ENCODE assay signal across 17 cellular contexts in genomic region chr19:1447944-1448343, GRCh38. TPM values are rescaled to one million over a fixed set of nuclear protein-coding genes. Genes with fewer than 3 reads are reported as not detected.
DNase-seq lines count a peak whose midpoint lies in the region; ATAC-seq and TF ChIP-seq lines count a peak whose summit lies in the region.
"Had no signal": no experiment of that assay in that cellular context is flagged by ENCODE, and none has a peak within 500 bp of the region (broad histone marks: within the 10 kb centered on the region; RNA-seq: fewer than 3 reads in every experiment).

No MANE protein-coding gene starts in this region.

- no peak overlapping the region for H3K9ac ChIP-seq in neural progenitor cell

- CTCF ChIA-PET in Caco-2 (lab: Charles Lee) = no interaction called here

- TF ChIP-seq POLR2A in breast epithelium (IDR thresholded peaks at IDR 0.05) = no peak

- POLR2A ChIA-PET in Caco-2 (lab: Charles Lee) = no interaction called here

- no peaks in the 10 kb centered on the region for H3K36me3 ChIP-seq in CD4-positive, CD25-positive, alpha-beta regulatory T cell (ENCODE audit: control insufficient read depth, insufficient read depth, low read length)
- H3K36me3 ChIP-seq in Caco-2 (ENCODE audit: control insufficient read depth, insufficient read depth, low read length) (no peaks in the 10 kb centered on the region), neural progenitor cell (no peaks in the 10 kb centered on the region), breast epithelium (no peaks in the 10 kb centered on the region)
- H3K36me3 ChIP-seq: BE2C had no signal

- peaks cover 45% of the 10 kb centered on the region for H3K27me3 Mint-ChIP-seq in CD4-positive, CD25-positive, alpha-beta regulatory T cell
- peaks cover 4% of the 10 kb centered on the region for H3K27me3 Mint-ChIP-seq in Caco-2 (ENCODE audit: insufficient read depth, unreplicated experiment)
- peaks cover 56% of the 10 kb centered on the region for H3K27me3 Mint-ChIP-seq in central memory CD8-positive, alpha-beta T cell
- peaks cover 22% of the 10 kb centered on the region for H3K27me3 Mint-ChIP-seq in neural progenitor cell (ENCODE audit: insufficient read depth, low read depth)

- no peak for TF ChIP-seq CTCF in Caco-2 (IDR thresholded peaks at IDR 0.05; ENCODE audit: insufficient read depth in 1 of 2, low read depth in 1 of 2, low read length in 1 of 2, severe bottlenecking in 1 of 2, unreplicated experiment in 1 of 2)
- no peak for TF ChIP-seq CTCF in neural progenitor cell (IDR thresholded peaks at IDR 0.05)
- no peak for TF ChIP-seq CTCF in breast epithelium (IDR thresholded peaks at IDR 0.05)

- ATAC-seq in CD4-positive, CD25-positive, alpha-beta regulatory T cell (ENCODE audit: low read depth in 2 of 2) = no peak
- no peak for ATAC-seq in central memory CD8-positive, alpha-beta T cell (replicated peaks; ENCODE audit: extremely low read depth, poor library complexity, severe bottlenecking)
- ATAC-seq in HG02678 (IDR thresholded peaks at IDR 0.05; ENCODE audit: unreplicated experiment) = no peak
- ATAC-seq: CD8-positive, alpha-beta T cell had no signal

- H3K4me3 ChIP-seq in CD4-positive, CD25-positive, alpha-beta regulatory T cell (ENCODE audit: low read depth, low read length) = no peak overlapping the region
- H3K4me3 ChIP-seq in Caco-2 (ENCODE audit: low read depth, low read length) (no peak overlapping the region), neural progenitor cell (no peak overlapping the region), breast epithelium (no peak overlapping the region)

- H3K27ac ChIP-seq in CD4-positive, CD25-positive, alpha-beta regulatory T cell (ENCODE audit: insufficient read depth, low read length, poor library complexity, severe bottlenecking) = no peak overlapping the region
- H3K27ac ChIP-seq in neural progenitor cell (no peak overlapping the region), breast epithelium (no peak overlapping the region)

- peaks cover 38% of the 10 kb centered on the region for H3K4me1 ChIP-seq in CD4-positive, CD25-positive, alpha-beta regulatory T cell (ENCODE audit: control insufficient read depth, insufficient read depth, low read length, poor library complexity, severe bottlenecking)
- H3K4me1 ChIP-seq in Caco-2 = peaks cover 15% of the 10 kb centered on the region
- H3K4me1 ChIP-seq in neural progenitor cell = peaks cover 26% of the 10 kb centered on the region
- peaks cover 6 to 8% of the 10 kb centered on the region in 2 donors for H3K4me1 ChIP-seq in breast epithelium

- no peaks in the 10 kb centered on the region for H3K79me2 ChIP-seq in neural progenitor cell (ENCODE audit: low read depth)

- H3K27me3 ChIP-seq in CD4-positive, CD25-positive, alpha-beta regulatory T cell (ENCODE audit: control insufficient read depth, insufficient read depth, low read length) = peaks cover 14% of the 10 kb centered on the region
- H3K27me3 ChIP-seq in Caco-2 (replicated peaks; ENCODE audit: control insufficient read depth, insufficient read depth, low read length) (no peaks in the 10 kb centered on the region), neural progenitor cell (peaks cover 87% of the 10 kb centered on the region), breast epithelium (peaks cover 45 to 73% of the 10 kb centered on the region in 2 donors)

- no peaks in the 10 kb centered on the region for H3K9me3 ChIP-seq in CD4-positive, CD25-positive, alpha-beta regulatory T cell (ENCODE audit: control insufficient read depth in 2 of 2, low read length in 2 of 2)
- H3K9me3 ChIP-seq in Caco-2 = no peaks in the 10 kb centered on the region
- no peaks in the 10 kb centered on the region for H3K9me3 ChIP-seq in neural progenitor cell (ENCODE audit: low read depth)
- H3K9me3 ChIP-seq in breast epithelium = no peaks in the 10 kb centered on the region
- H3K9me3 ChIP-seq: BE2C had no signal

- peak overlapping the region; percentile 26 to 57 (median 55) for H3K4me3 Mint-ChIP-seq in CD4-positive, CD25-positive, alpha-beta regulatory T cell
- H3K4me3 Mint-ChIP-seq in Caco-2 (ENCODE audit: unreplicated experiment) = peak overlapping the region; percentile 54
- peak overlapping the region; percentile 43 for H3K4me3 Mint-ChIP-seq in central memory CD8-positive, alpha-beta T cell
- peak overlapping the region; percentile 68 for H3K4me3 Mint-ChIP-seq in neural progenitor cell
- H3K4me3 Mint-ChIP-seq: CD8-positive, alpha-beta T cell had no signal

- H3K4me1 Mint-ChIP-seq in CD4-positive, CD25-positive, alpha-beta regulatory T cell = peaks cover 0 to 40% (median 9%) of the 10 kb centered on the region in 4 donors
- H3K4me1 Mint-ChIP-seq in Caco-2 (ENCODE audit: low read depth, unreplicated experiment) (no peaks in the 10 kb centered on the region), neural progenitor cell (peaks cover 48% of the 10 kb centered on the region)
- H3K4me1 Mint-ChIP-seq in central memory CD8-positive, alpha-beta T cell = peaks cover 23% of the 10 kb centered on the region

- peaks cover 67% of the 10 kb centered on the region for H4K20me1 ChIP-seq in neural progenitor cell (ENCODE audit: low read depth)

- H2AFZ ChIP-seq in neural progenitor cell (replicated peaks) = no peak overlapping the region

- H3K9me3 Mint-ChIP-seq in CD4-positive, CD25-positive, alpha-beta regulatory T cell = peaks cover 0 to 4% (median 0%) of the 10 kb centered on the region in 7 donors
- H3K9me3 Mint-ChIP-seq in Caco-2 (ENCODE audit: unreplicated experiment) (no peaks in the 10 kb centered on the region), neural progenitor cell (no peaks in the 10 kb centered on the region)
- H3K9me3 Mint-ChIP-seq in central memory CD8-positive, alpha-beta T cell = no peaks in the 10 kb centered on the region
- H3K9me3 Mint-ChIP-seq: CD8-positive, alpha-beta T cell; H9 had no signal

- no peaks in the 10 kb centered on the region for H3K36me3 Mint-ChIP-seq in CD4-positive, CD25-positive, alpha-beta regulatory T cell
- H3K36me3 Mint-ChIP-seq in Caco-2 (ENCODE audit: insufficient read depth, unreplicated experiment) (peaks cover 35% of the 10 kb centered on the region), neural progenitor cell (peaks cover 4% of the 10 kb centered on the region)
- H3K36me3 Mint-ChIP-seq in central memory CD8-positive, alpha-beta T cell (ENCODE audit: insufficient read depth) = peaks cover 22% of the 10 kb centered on the region
- H3K36me3 Mint-ChIP-seq: CD8-positive, alpha-beta T cell had no signal

- intact Hi-C loops in Caco-2 (cut with micrococcal nuclease; ENCODE audit: unreplicated experiment) (no loop called here), breast epithelium (cut with DNase I; ENCODE audit: low total_unique reads) (loop anchor here (10.0 kb wide), 1 partner anchor 173 kb away; the partner anchor contains the start of gene FAM174C)

- peaks cover 73% of the 10 kb centered on the region for H3F3A ChIP-seq in neural progenitor cell (ENCODE audit: low read depth)

- in situ Hi-C loops in KBM-7 (cut with MboI; ENCODE audit: low pct_unique_long_range_greater_than_20kb, low sequenced_read_pairs) = no loop called here

- no peak overlapping the region for H3K4me2 ChIP-seq in neural progenitor cell

- no TSS peak for BruUV-seq in Caco-2 (replicated peaks; lab: Mats Ljungman, UMichigan)

- H3K27ac Mint-ChIP-seq in CD4-positive, CD25-positive, alpha-beta regulatory T cell = peak overlapping the region in 1 of 3 donors; percentile 69
- H3K27ac Mint-ChIP-seq in Caco-2 (ENCODE audit: unreplicated experiment) (no peak overlapping the region), neural progenitor cell (no peak overlapping the region)
- H3K27ac Mint-ChIP-seq in central memory CD8-positive, alpha-beta T cell (ENCODE audit: low read depth) = no peak overlapping the region
- H3K27ac Mint-ChIP-seq: CD8-positive, alpha-beta T cell; H9 had no signal

- no peak for DNase-seq in CD4-positive, CD25-positive, alpha-beta regulatory T cell
- DNase-seq in Caco-2 (no peak), neural progenitor cell (ENCODE audit: low spot score) (no peak), KBM-7 (no peak), breast epithelium (ENCODE audit: low spot score in 2 of 2) (no peak)
- DNase-seq in central memory CD8-positive, alpha-beta T cell (ENCODE audit: low spot score in 2 of 2) = no peak
- DNase-seq: BE2C; CD8-positive, alpha-beta T cell; H9; KG1; NCI-H1417 treated with DMSO at 0.1 percent for 48 hours; NCI-H2029 treated with DMSO at 0.1 percent for 48 hours; NCI-H2171 treated with DMSO at 0.1 percent for 48 hours; NCI-H748 treated with DMSO at 0.1 percent for 48 hours; SHP77 treated with DMSO at 0.1 percent for 48 hours had no signal

RNA-seq across cellular contexts. Expression of gene APC2, which starts 2.0 kb away (rescaled TPM):
- 0.25 TPM for total RNA-seq in CD4-positive, CD25-positive, alpha-beta regulatory T cell
- polyA plus RNA-seq in CD4-positive, CD25-positive, alpha-beta regulatory T cell = under 1 TPM in 2 of 4 donors, not detected in 2; 0.06 to 0.07 TPM
- total RNA-seq in Caco-2 (2022) = 9.5 and 11.3 TPM in 2 replicates
- total RNA-seq in neural progenitor cell (ENCODE audit: low replicate concordance) = 1.3 and 12.2 TPM in 2 replicates
- under 1 TPM; under 0.01 to 0.29 (median 0.16) TPM for total RNA-seq in breast epithelium
- total RNA-seq: RPMI7951 had no signal

RNA-seq across cellular contexts. Expression of gene RPS15, which starts 9.7 kb away (rescaled TPM):
- 1,352 TPM for total RNA-seq in CD4-positive, CD25-positive, alpha-beta regulatory T cell
- 1,000 to 10,000 TPM; 2,869 to 3,453 (median 3,084) TPM for polyA plus RNA-seq in CD4-positive, CD25-positive, alpha-beta regulatory T cell
- total RNA-seq in Caco-2 (2022) (1,192 and 1,341 TPM in 2 replicates), neural progenitor cell (ENCODE audit: low replicate concordance) (1,918 and 2,648 TPM in 2 replicates), breast epithelium (1,000 to 10,000 TPM; 2,978 to 3,238 (median 2,982) TPM)

RNA-seq across cellular contexts. Expression of gene C19orf25, which starts 31.1 kb away (rescaled TPM):
- total RNA-seq in CD4-positive, CD25-positive, alpha-beta regulatory T cell = 33.4 TPM
- 10 to 100 TPM; 42.2 to 64.0 (median 54.0) TPM for polyA plus RNA-seq in CD4-positive, CD25-positive, alpha-beta regulatory T cell
- 41.9 and 45.4 TPM in 2 replicates for total RNA-seq in Caco-2 (2022)
- total RNA-seq in neural progenitor cell (ENCODE audit: low replicate concordance) = 14.4 and 40.4 TPM in 2 replicates
- 10 to 100 TPM; 27.7 to 32.8 (median 28.7) TPM for total RNA-seq in breast epithelium

RNA-seq across cellular contexts. Expression of gene DAZAP1, which starts 40.6 kb away (rescaled TPM):
- total RNA-seq in CD4-positive, CD25-positive, alpha-beta regulatory T cell = 153 TPM
- polyA plus RNA-seq in CD4-positive, CD25-positive, alpha-beta regulatory T cell = 1 to 10 TPM; 2.4 to 5.3 (median 4.2) TPM
- total RNA-seq in Caco-2 (2022) = 165 and 180 TPM in 2 replicates
- total RNA-seq in neural progenitor cell (ENCODE audit: low replicate concordance) = 107 and 121 TPM in 2 replicates
- 10 to 100 TPM; 35.8 to 50.9 (median 48.8) TPM for total RNA-seq in breast epithelium

RNA-seq across cellular contexts. Expression of gene PCSK4, which starts 42.2 kb away (rescaled TPM):
- 1.3 TPM for total RNA-seq in CD4-positive, CD25-positive, alpha-beta regulatory T cell
- polyA plus RNA-seq in CD4-positive, CD25-positive, alpha-beta regulatory T cell = 1 to 10 TPM in 1 of 4 donors, under 1 TPM in 2, not detected in 1; 0.08 to 1.3 (median 0.29) TPM
- total RNA-seq in Caco-2 (2022) (6.4 and 9.8 TPM in 2 replicates), neural progenitor cell (ENCODE audit: low replicate concordance) (3.6 and 12.5 TPM in 2 replicates), breast epithelium (1 to 10 TPM; 2.2 to 10.0 (median 5.9) TPM)
